ENCODE assay signal across 19 cellular contexts in genomic region chr10:131272897-131273451, GRCh38. TPM values are rescaled to one million over a fixed set of nuclear protein-coding genes. Genes with fewer than 3 reads are reported as not detected.
"Had no signal": no experiment of that assay in that cellular context is flagged by ENCODE, and none has a peak within 500 bp of the region (broad histone marks: within the 10 kb centered on the region; RNA-seq: fewer than 3 reads in every experiment).

No MANE protein-coding gene starts in this region.

- H3K4me3 Mint-ChIP-seq: naive B cell, nephron had no signal

- H3K9me3 ChIP-seq: upper lobe of left lung, uterus had no signal

- H3K27me3 ChIP-seq: tibial artery, upper lobe of left lung, uterus had no signal

- DNase-seq: effector memory CD4-positive, alpha-beta T cell; heart left ventricle; hippocampal formation; left colon; mammary epithelial cell; midbrain; naive B cell; right cardiac atrium; small intestine; stimulated activated CD4-positive, alpha-beta T cell treated with anti-CD3 and anti-CD28 coated beads, Interleukin-2, amount 100 ng/mL, for 48 hours; stimulated activated naive CD4-positive, alpha-beta T cell treated with Interleukin-2 at 50 U/mL for 16 hours; tibial artery; upper lobe of left lung; uterus had no signal

- H3K36me3 ChIP-seq: heart left ventricle, tibial artery, upper lobe of left lung, uterus had no signal

- H3K36me3 Mint-ChIP-seq: naive B cell had no signal

- H3K4me3 ChIP-seq: heart left ventricle, tibial artery, upper lobe of left lung, uterus had no signal

- ATAC-seq: esophagus mucosa, left colon had no signal

- H3K4me1 ChIP-seq: heart left ventricle, tibial artery, upper lobe of left lung, uterus had no signal

- H3K27ac Mint-ChIP-seq: nephron had no signal

- H3K27ac ChIP-seq: heart left ventricle, tibial artery, upper lobe of left lung, uterus had no signal

RNA-seq across cellular contexts. Expression of gene TCERG1L, which starts 38.5 kb away (rescaled TPM):
- total RNA-seq: fibroblast of lung, glomerular endothelial cell, left colon, liver, right cardiac atrium had no signal
